ENCODE assay signal across 1 cellular context in the genomic region with DNA sequence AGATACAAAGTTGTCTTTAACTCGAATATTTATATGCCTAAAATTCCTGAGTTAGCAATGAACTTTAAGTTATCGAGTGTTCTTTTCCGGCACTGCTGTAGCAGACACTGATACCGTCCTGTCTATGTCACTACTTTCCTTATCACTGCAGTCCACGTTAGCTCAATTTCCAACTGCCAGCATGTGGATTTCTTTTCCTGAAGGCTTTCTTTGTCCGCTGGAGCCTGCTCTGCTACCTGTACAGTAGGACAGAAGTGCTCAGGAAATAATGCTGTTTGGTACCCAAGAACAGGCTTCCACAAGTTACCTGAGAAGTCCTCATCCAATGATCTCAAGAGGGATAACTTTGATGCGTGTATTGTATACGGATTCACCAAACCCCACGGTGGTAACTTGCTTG.
A peak's percentile ranks its signal among the peaks of the same experiment; 100 is the strongest.
TF ChIP-seq lines count a peak whose summit lies in the region.

No MANE protein-coding gene starts in this region.

TF ChIP-seq in K562, 482 proteins besides CTCF, POLR2A, EP300 and RAD21 (continued from another document and continues in another):
- peak; percentile 68 for TF ChIP-seq TAF9B (IDR thresholded peaks at IDR 0.05; ENCODE audit: partially characterized antibody)
- TF ChIP-seq NFIX (CRISPR knock-in tag; IDR thresholded peaks at IDR 0.05; ENCODE audit: low read depth), result no peak
- TF ChIP-seq, protein P1, sequence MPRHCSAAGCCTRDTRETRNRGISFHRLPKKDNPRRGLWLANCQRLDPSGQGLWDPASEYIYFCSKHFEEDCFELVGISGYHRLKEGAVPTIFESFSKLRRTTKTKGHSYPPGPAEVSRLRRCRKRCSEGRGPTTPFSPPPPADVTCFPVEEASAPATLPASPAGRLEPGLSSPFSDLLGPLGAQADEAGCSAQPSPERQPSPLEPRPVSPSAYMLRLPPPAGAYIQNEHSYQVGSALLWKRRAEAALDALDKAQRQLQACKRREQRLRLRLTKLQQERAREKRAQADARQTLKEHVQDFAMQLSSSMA (CRISPR knock-in tag; IDR thresholded peaks at IDR 0.05), result no peak
- no peak for TF ChIP-seq NR2F6 (CRISPR knock-in tag; IDR thresholded peaks at IDR 0.05)
- no peak for TF ChIP-seq ZNF282 (CRISPR knock-in tag; IDR thresholded peaks at IDR 0.05)
- TF ChIP-seq FOXA1 (IDR thresholded peaks at IDR 0.05; ENCODE audit: borderline replicate concordance), result no peak
- TF ChIP-seq ZNF76 (CRISPR knock-in tag; IDR thresholded peaks at IDR 0.05; ENCODE audit: borderline replicate concordance), result no peak
- TF ChIP-seq PHF8 (IDR thresholded peaks at IDR 0.05; ENCODE audit: borderline replicate concordance, low read length), result peak; percentile 33; the same call in 1 of the 2 replicates
- peak; percentile 60; the same call in 1 of the 2 replicates for TF ChIP-seq MTA3 (IDR thresholded peaks at IDR 0.05; ENCODE audit: borderline replicate concordance)
- TF ChIP-seq FOXM1 (IDR thresholded peaks at IDR 0.05; ENCODE audit: low read depth), result peak; percentile 84
- TF ChIP-seq FOXM1 (CRISPR knock-in tag; IDR thresholded peaks at IDR 0.05; ENCODE audit: low read depth), result no peak
- TF ChIP-seq MNT (conservative IDR thresholded peaks at IDR 0.05), result peak; percentile 34 to 63; a peak in 3 of 4 replicates
- TF ChIP-seq FUS (optimal IDR thresholded peaks at IDR 0.05; ENCODE audit: low read depth, low read length), result no peak
- no peak for TF ChIP-seq ZNF143 (CRISPR knock-in tag; IDR thresholded peaks at IDR 0.05)
- peak; percentile 96 for TF ChIP-seq ARID1B (IDR thresholded peaks at IDR 0.05)
- no peak for TF ChIP-seq CHCHD3 (CRISPR knock-in tag; IDR thresholded peaks at IDR 0.05)
- no peak for TF ChIP-seq MLX (CRISPR knock-in tag; conservative IDR thresholded peaks at IDR 0.05)
- TF ChIP-seq ZNF830 (CRISPR knock-in tag; IDR thresholded peaks at IDR 0.05), result no peak
- TF ChIP-seq KLF16 (IDR thresholded peaks at IDR 0.05), result peak; percentile 67
- no peak for TF ChIP-seq CREB5 (CRISPR knock-in tag; IDR thresholded peaks at IDR 0.05)
- TF ChIP-seq ELK1 (CRISPR knock-in tag; IDR thresholded peaks at IDR 0.05), result no peak
- TF ChIP-seq, protein P2, sequence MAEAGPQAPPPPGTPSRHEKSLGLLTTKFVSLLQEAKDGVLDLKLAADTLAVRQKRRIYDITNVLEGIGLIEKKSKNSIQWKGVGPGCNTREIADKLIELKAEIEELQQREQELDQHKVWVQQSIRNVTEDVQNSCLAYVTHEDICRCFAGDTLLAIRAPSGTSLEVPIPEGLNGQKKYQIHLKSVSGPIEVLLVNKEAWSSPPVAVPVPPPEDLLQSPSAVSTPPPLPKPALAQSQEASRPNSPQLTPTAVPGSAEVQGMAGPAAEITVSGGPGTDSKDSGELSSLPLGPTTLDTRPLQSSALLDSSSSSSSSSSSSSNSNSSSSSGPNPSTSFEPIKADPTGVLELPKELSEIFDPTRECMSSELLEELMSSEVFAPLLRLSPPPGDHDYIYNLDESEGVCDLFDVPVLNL (CRISPR knock-in tag; IDR thresholded peaks at IDR 0.05; ENCODE audit: low read depth), result no peak
- TF ChIP-seq, protein P3, sequence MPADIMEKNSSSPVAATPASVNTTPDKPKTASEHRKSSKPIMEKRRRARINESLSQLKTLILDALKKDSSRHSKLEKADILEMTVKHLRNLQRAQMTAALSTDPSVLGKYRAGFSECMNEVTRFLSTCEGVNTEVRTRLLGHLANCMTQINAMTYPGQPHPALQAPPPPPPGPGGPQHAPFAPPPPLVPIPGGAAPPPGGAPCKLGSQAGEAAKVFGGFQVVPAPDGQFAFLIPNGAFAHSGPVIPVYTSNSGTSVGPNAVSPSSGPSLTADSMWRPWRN (IDR thresholded peaks at IDR 0.05; ENCODE audit: low read depth), result no peak
- TF ChIP-seq CC2D1A (IDR thresholded peaks at IDR 0.05), result peak; percentile 72; the same call in 1 of the 2 replicates
- TF ChIP-seq BCL6 (CRISPR knock-in tag; IDR thresholded peaks at IDR 0.05), result no peak
- TF ChIP-seq CREB1 (IDR thresholded peaks at IDR 0.05), result peak; percentile 72; the same call in 1 of the 2 replicates
- TF ChIP-seq CREB1 (CRISPR knock-in tag; IDR thresholded peaks at IDR 0.05), result no peak
- no peak for TF ChIP-seq MED1 (CRISPR knock-in tag; IDR thresholded peaks at IDR 0.05; ENCODE audit: borderline replicate concordance)
- no peak for TF ChIP-seq ZZZ3 (IDR thresholded peaks at IDR 0.05)
- TF ChIP-seq, protein P4, sequence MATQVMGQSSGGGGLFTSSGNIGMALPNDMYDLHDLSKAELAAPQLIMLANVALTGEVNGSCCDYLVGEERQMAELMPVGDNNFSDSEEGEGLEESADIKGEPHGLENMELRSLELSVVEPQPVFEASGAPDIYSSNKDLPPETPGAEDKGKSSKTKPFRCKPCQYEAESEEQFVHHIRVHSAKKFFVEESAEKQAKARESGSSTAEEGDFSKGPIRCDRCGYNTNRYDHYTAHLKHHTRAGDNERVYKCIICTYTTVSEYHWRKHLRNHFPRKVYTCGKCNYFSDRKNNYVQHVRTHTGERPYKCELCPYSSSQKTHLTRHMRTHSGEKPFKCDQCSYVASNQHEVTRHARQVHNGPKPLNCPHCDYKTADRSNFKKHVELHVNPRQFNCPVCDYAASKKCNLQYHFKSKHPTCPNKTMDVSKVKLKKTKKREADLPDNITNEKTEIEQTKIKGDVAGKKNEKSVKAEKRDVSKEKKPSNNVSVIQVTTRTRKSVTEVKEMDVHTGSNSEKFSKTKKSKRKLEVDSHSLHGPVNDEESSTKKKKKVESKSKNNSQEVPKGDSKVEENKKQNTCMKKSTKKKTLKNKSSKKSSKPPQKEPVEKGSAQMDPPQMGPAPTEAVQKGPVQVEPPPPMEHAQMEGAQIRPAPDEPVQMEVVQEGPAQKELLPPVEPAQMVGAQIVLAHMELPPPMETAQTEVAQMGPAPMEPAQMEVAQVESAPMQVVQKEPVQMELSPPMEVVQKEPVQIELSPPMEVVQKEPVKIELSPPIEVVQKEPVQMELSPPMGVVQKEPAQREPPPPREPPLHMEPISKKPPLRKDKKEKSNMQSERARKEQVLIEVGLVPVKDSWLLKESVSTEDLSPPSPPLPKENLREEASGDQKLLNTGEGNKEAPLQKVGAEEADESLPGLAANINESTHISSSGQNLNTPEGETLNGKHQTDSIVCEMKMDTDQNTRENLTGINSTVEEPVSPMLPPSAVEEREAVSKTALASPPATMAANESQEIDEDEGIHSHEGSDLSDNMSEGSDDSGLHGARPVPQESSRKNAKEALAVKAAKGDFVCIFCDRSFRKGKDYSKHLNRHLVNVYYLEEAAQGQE (CRISPR knock-in tag; IDR thresholded peaks at IDR 0.05; ENCODE audit: low read depth), result no peak
- TF ChIP-seq MYNN (IDR thresholded peaks at IDR 0.05), result no peak
- TF ChIP-seq MYNN (CRISPR knock-in tag; IDR thresholded peaks at IDR 0.05), result no peak
- peak; percentile 88; the same call in 1 of the 2 replicates for TF ChIP-seq NBN (IDR thresholded peaks at IDR 0.05; ENCODE audit: low read depth)
- peak; percentile 96 for TF ChIP-seq RNF2 (IDR thresholded peaks at IDR 0.05)
- TF ChIP-seq TRIM28 (IDR thresholded peaks at IDR 0.05), result no peak
- TF ChIP-seq SMARCC2 (IDR thresholded peaks at IDR 0.05; ENCODE audit: low read depth), result peak; percentile 82; the same call in 1 of the 2 replicates
- TF ChIP-seq HDAC1 (IDR thresholded peaks at IDR 0.05), result peak in 1 of 2 experiments; percentile 80; a peak in 2 of 4 replicates
- no peak for TF ChIP-seq RFX5 (IDR thresholded peaks at IDR 0.05; ENCODE audit: low read depth, low read length)
- peak; percentile 91 for TF ChIP-seq SMARCE1 (IDR thresholded peaks at IDR 0.05)
- peak; percentile 78 to 84; a peak in 3 of 4 replicates for TF ChIP-seq TRIM24 (IDR thresholded peaks at IDR 0.05)
- no peak for TF ChIP-seq ZBTB7A (IDR thresholded peaks at IDR 0.05; ENCODE audit: borderline replicate concordance, control insufficient read depth, low read depth, low read length)
- no peak for TF ChIP-seq E2F5 (CRISPR knock-in tag; IDR thresholded peaks at IDR 0.05)
- TF ChIP-seq MEIS2 (IDR thresholded peaks at IDR 0.05; ENCODE audit: partially characterized antibody), result peak; percentile 44
- no peak for TF ChIP-seq CBX2 (IDR thresholded peaks at IDR 0.05; ENCODE audit: insufficient read depth, low read length, poor library complexity, severe bottlenecking)
- peak; percentile 68 for TF ChIP-seq NFIC (IDR thresholded peaks at IDR 0.05)
- TF ChIP-seq, protein P5, sequence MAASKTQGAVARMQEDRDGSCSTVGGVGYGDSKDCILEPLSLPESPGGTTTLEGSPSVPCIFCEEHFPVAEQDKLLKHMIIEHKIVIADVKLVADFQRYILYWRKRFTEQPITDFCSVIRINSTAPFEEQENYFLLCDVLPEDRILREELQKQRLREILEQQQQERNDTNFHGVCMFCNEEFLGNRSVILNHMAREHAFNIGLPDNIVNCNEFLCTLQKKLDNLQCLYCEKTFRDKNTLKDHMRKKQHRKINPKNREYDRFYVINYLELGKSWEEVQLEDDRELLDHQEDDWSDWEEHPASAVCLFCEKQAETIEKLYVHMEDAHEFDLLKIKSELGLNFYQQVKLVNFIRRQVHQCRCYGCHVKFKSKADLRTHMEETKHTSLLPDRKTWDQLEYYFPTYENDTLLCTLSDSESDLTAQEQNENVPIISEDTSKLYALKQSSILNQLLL (CRISPR knock-in tag; IDR thresholded peaks at IDR 0.05; ENCODE audit: borderline replicate concordance), result no peak
- TF ChIP-seq POLR2G (IDR thresholded peaks at IDR 0.05; ENCODE audit: low read depth, low read length), result 0 out of 2 replicates have a peak, but pooled peaks have one; percentile 32
- peak; percentile 65 for TF ChIP-seq RBBP5 (IDR thresholded peaks at IDR 0.05; ENCODE audit: borderline replicate concordance, insufficient read depth, low read length, poor library complexity, severe bottlenecking)
- TF ChIP-seq ZKSCAN8 (CRISPR knock-in tag; IDR thresholded peaks at IDR 0.05), result no peak
- peak; percentile 72 for TF ChIP-seq SMAD4 (CRISPR knock-in tag; conservative IDR thresholded peaks at IDR 0.05)
- TF ChIP-seq ESRRB (CRISPR knock-in tag; IDR thresholded peaks at IDR 0.05; ENCODE audit: borderline replicate concordance), result no peak
- peak; percentile 72 for TF ChIP-seq NFE2 (IDR thresholded peaks at IDR 0.05; ENCODE audit: low read depth)
- 0 out of 2 replicates have a peak, but pooled peaks have one; percentile 32 for TF ChIP-seq ZNF175 (CRISPR knock-in tag; IDR thresholded peaks at IDR 0.05; ENCODE audit: low read depth)
